2 cellular contexts compared by ENCODE assay signal in genomic region chr16:56281256-56281805, GRCh38.
TF ChIP-seq lines count a peak whose summit lies in the region.

No MANE protein-coding gene starts in this region.

TF ChIP-seq in HEK293, 187 proteins besides CTCF, POLR2A, EP300 and RAD21:
- TF ChIP-seq ZNF398 (tag by site-specific recombination; IDR thresholded peaks at IDR 0.05) (peak; percentile 69), ZNF366 (tag by site-specific recombination; conservative IDR thresholded peaks at IDR 0.05) (0 out of 2 replicates have a peak, but pooled peaks have one; percentile 28), ZNF510 (tag by site-specific recombination; IDR thresholded peaks at IDR 0.05; ENCODE audit: insufficient replicate concordance) (no peak), ZNF530 (tag by site-specific recombination; IDR thresholded peaks at IDR 0.05; ENCODE audit: low read depth) (no peak), ZNF23 (tag by site-specific recombination; IDR thresholded peaks at IDR 0.05; ENCODE audit: borderline replicate concordance) (no peak), PRDM1 (tag by site-specific recombination; IDR thresholded peaks at IDR 0.05) (peak; percentile 67), ZNF19 (tag by site-specific recombination; IDR thresholded peaks at IDR 0.05; ENCODE audit: low read depth) (no peak), ZFHX2 (tag by site-specific recombination; conservative IDR thresholded peaks at IDR 0.05) (0 out of 2 replicates have a peak, but pooled peaks have one; percentile 12), ZNF274 (IDR thresholded peaks at IDR 0.05; ENCODE audit: low read length) (no peak), ZNF274 (tag by site-specific recombination; IDR thresholded peaks at IDR 0.05; ENCODE audit: borderline replicate concordance) (no peak), YY2 (tag by site-specific recombination; IDR thresholded peaks at IDR 0.05) (no peak)
TF ChIP-seq in HEK293: peak in this region for 4.

TF ChIP-seq in SK-N-SH, 30 proteins besides CTCF, POLR2A, EP300 and RAD21 (continued from another document):
- peak; percentile 26; the same call in 1 of the 2 replicates for TF ChIP-seq SMC3 (IDR thresholded peaks at IDR 0.05; ENCODE audit: low read depth, low read length)
TF ChIP-seq in SK-N-SH: peak in this region for 1.
